Comparison of ENCODE assay signal across 14 cellular contexts in the genomic region with DNA sequence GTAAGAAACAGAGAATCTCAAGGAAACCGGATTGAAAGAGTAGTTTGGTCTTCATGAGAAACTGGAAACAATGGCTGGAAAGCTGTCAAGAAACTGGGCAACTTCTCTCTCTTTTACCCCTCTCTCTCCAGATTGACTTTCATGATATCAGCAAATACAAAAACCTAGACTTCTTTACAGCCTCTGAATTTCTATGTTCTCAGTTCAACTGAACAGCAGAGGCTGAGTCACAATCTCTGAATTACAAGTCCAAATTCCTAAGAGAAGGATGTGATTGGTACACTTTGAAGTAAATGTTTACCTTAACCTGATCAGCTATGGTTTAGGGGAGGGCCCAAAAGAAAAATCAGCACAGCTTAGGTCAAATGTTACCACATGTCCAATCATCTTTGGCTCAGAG.
"Had no signal": no experiment of that assay in that cellular context is flagged by ENCODE, and none has a peak within 500 bp of the region (broad histone marks: within the 10 kb centered on the region; RNA-seq: fewer than 3 reads in every experiment).

No MANE protein-coding gene starts in this region.

- H3K4me3 ChIP-seq: cardiac muscle cell, hepatocyte, prostate gland, thoracic aorta, upper lobe of right lung had no signal

- H3K36me3 Mint-ChIP-seq: stimulated activated effector memory CD8-positive, alpha-beta T cell treated with anti-CD3 and anti-CD28 coated beads, Interleukin-12 subunit alpha, Interleukin-12 subunit beta, amount 100 ng/mL, for 72 hours had no signal

- H3K27ac Mint-ChIP-seq: activated T-helper 1 cell treated with anti-CD3 and anti-CD28 coated beads, Interleukin-12 subunit alpha, Interleukin-12 subunit beta, Interleukin-2, Interleukin-4 antibody, amounts not matched to agents 30 ng/mL and 10 ng/mL and 1 ng/mL, durations not matched to agents 14 hours and 24 hours and 36 hours; nephron; stimulated activated effector memory CD8-positive, alpha-beta T cell treated with anti-CD3 and anti-CD28 coated beads, Interleukin-12 subunit alpha, Interleukin-12 subunit beta, amount 100 ng/mL, for 72 hours had no signal

- H3K4me3 Mint-ChIP-seq: activated T-helper 1 cell treated with anti-CD3 and anti-CD28 coated beads, Interleukin-12 subunit alpha, Interleukin-12 subunit beta, Interleukin-2, Interleukin-4 antibody, amounts not matched to agents 30 ng/mL and 10 ng/mL and 1 ng/mL, durations not matched to agents 14 hours and 24 hours and 36 hours; nephron; stimulated activated effector memory CD8-positive, alpha-beta T cell treated with anti-CD3 and anti-CD28 coated beads, Interleukin-12 subunit alpha, Interleukin-12 subunit beta, amount 100 ng/mL, for 72 hours had no signal

- H3K36me3 ChIP-seq: cardiac muscle cell, prostate gland, thoracic aorta, upper lobe of right lung had no signal

- H3K27me3 ChIP-seq: cardiac muscle cell, hepatocyte, upper lobe of right lung had no signal

- H3K4me1 Mint-ChIP-seq: stimulated activated effector memory CD8-positive, alpha-beta T cell treated with anti-CD3 and anti-CD28 coated beads, Interleukin-12 subunit alpha, Interleukin-12 subunit beta, amount 100 ng/mL, for 72 hours had no signal

- H3K27ac ChIP-seq: cardiac muscle cell, hepatocyte, prostate gland, thoracic aorta, upper lobe of right lung had no signal

- DNase-seq: activated CD4-positive, alpha-beta T cell treated with anti-CD3 and anti-CD28 coated beads, Interleukin-2, amount 50 U/mL, for 1 hour; activated naive CD4-positive, alpha-beta T cell; aorta; kidney; stimulated activated CD4-positive, alpha-beta T cell treated with anti-CD3 and anti-CD28 coated beads, Interleukin-12 subunit alpha, Interleukin-12 subunit beta, amount 100 ng/mL, for 4 hours; stimulated activated CD4-positive, alpha-beta T cell treated with anti-CD3 and anti-CD28 coated beads, Interleukin-2, amount 100 ng/mL, for 24 hours; upper lobe of right lung had no signal

- H3K4me1 ChIP-seq: prostate gland, upper lobe of right lung had no signal

- H3K9me3 Mint-ChIP-seq: activated T-helper 1 cell treated with anti-CD3 and anti-CD28 coated beads, Interleukin-12 subunit alpha, Interleukin-12 subunit beta, Interleukin-2, Interleukin-4 antibody, amounts not matched to agents 30 ng/mL and 10 ng/mL and 1 ng/mL, durations not matched to agents 14 hours and 24 hours and 36 hours; nephron; stimulated activated effector memory CD8-positive, alpha-beta T cell treated with anti-CD3 and anti-CD28 coated beads, Interleukin-12 subunit alpha, Interleukin-12 subunit beta, amount 100 ng/mL, for 72 hours had no signal

- H3K9me3 ChIP-seq: prostate gland, thoracic aorta, upper lobe of right lung had no signal
